8 cellular contexts compared by ENCODE assay signal in genomic region chr6:32970413-32971244, GRCh38. TPM values are rescaled to one million over a fixed set of nuclear protein-coding genes. Genes with fewer than 3 reads are reported as not detected.
DNase-seq lines count a peak whose midpoint lies in the region; ATAC-seq and TF ChIP-seq lines count a peak whose summit lies in the region.

No MANE protein-coding gene starts in this region.

- ATAC-seq in GM21423 (IDR thresholded peaks at IDR 0.05; ENCODE audit: unreplicated experiment): no peak

- DNase-seq in NCI-H2081 (lab: John Stamatoyannopoulos, UW) (peak; percentile 71 to 73), NCI-H2081 treated with DMSO at 0.1 percent for 48 hours (lab: John Stamatoyannopoulos, UW) (no peak), NCI-H2227 treated with DMSO at 0.1 percent for 48 hours (lab: John Stamatoyannopoulos, UW) (peak; percentile 78), chondrocyte (ENCODE audit: low spot score) (peak; percentile 90)
- DNase-seq in activated CD4-positive, alpha-beta T cell treated with anti-CD3 and anti-CD28 coated beads for 24 hours (ENCODE audit: low read depth in 2 of 2): peak; percentile 71 to 84
- peak; percentile 84 to 85 for DNase-seq in stimulated activated CD4-positive, alpha-beta T cell treated with anti-CD3 and anti-CD28 coated beads, Interleukin-15, amount 100 ng/mL, for 48 hours (ENCODE audit: low read depth in 2 of 2)

- H3K9me3 Mint-ChIP-seq in chondrocyte (ENCODE audit: low read depth): no peaks in the 10 kb centered on the region

- no peaks in the 10 kb centered on the region for H3K27me3 Mint-ChIP-seq in chondrocyte (ENCODE audit: low read depth)

- peaks cover 39% of the 10 kb centered on the region for H3K36me3 Mint-ChIP-seq in chondrocyte (ENCODE audit: low read depth)

- peaks cover 29% of the 10 kb centered on the region for H3K4me1 Mint-ChIP-seq in chondrocyte (ENCODE audit: low read depth)

- TF ChIP-seq CTCF in chondrocyte (IDR thresholded peaks at IDR 0.05): no peak

- peak overlapping the region; percentile 100 for H3K27ac ChIP-seq in layer of hippocampus (ENCODE audit: low read depth, low read length)

- peak overlapping the region; percentile 94 for H3K4me3 Mint-ChIP-seq in chondrocyte (ENCODE audit: unreplicated experiment)

- no peaks in the 10 kb centered on the region for H3K27me3 ChIP-seq in layer of hippocampus (ENCODE audit: control insufficient read depth, insufficient read depth, low read length)

- H3K27ac Mint-ChIP-seq in chondrocyte (ENCODE audit: unreplicated experiment): peak overlapping the region; percentile 100

RNA-seq across cellular contexts. Expression of gene BRD2, which starts 2.2 kb away (rescaled TPM):
- total RNA-seq in chondrocyte: 149 to 165 TPM (median 150 TPM) in 3 replicates

RNA-seq across cellular contexts. Expression of gene HLA-DMA, which starts 17.7 kb away (rescaled TPM):
- total RNA-seq in chondrocyte: 3.6 to 5.5 TPM (median 5.4 TPM) in 3 replicates

RNA-seq across cellular contexts. Expression of gene HLA-DMB, which starts 29.8 kb away (rescaled TPM):
- total RNA-seq in chondrocyte: not detected in 3 replicates

RNA-seq across cellular contexts. Expression of gene HLA-DOA, which starts 38.8 kb away (rescaled TPM):
- not detected in 3 replicates for total RNA-seq in chondrocyte
